In the genomic region with DNA sequence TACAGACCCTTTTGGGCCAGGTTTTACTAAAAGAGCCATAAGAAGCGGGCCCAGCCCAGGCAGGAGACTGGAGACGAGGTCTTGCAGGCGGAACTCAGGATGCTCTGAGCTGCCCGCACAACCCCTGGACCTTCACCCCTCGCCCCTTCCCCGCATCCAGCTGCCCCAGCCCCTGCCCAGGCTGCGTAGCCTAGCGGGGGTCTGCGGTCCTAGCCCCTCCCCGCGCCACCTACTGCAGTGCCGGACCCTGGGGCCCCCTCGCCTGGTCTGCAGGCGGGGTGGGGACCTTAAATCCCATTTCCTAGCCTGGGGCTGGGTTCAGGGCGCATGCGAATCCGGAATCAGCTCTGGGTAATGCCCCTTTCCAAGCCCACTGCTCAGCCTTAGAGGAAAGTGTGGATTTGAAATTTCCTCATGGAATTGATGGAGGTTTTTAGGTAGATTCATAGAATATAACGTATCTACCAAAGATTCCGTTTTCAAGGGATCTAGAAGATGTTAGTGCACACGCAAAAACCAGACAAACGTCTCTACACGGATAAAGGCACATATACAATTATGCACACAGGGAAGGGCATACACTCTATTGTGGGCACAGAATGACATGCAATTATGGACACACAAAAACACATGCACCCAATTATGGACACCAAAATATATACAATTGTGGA, we compare ENCODE assay signal across 11 cellular contexts. TPM values are rescaled to one million over a fixed set of nuclear protein-coding genes. Genes with fewer than 3 reads are reported as not detected.
DNase-seq lines count a peak whose midpoint lies in the region; ATAC-seq, FAIRE-seq and TF ChIP-seq lines count a peak whose summit lies in the region.
"Had no signal": no experiment of that assay in that cellular context is flagged by ENCODE, and none has a peak within 500 bp of the region (broad histone marks: within the 10 kb centered on the region; RNA-seq: fewer than 3 reads in every experiment).

No MANE protein-coding gene starts in this region.

- FAIRE-seq in K562 (lab: Jason Lieb, UNC), result no peak

- CTCF ChIA-PET in K562 (lab: Yijun Ruan, JAX; ENCODE audit: low intra/inter-chr PET ratio), result no interaction called here

- no peaks in the 10 kb centered on the region for H3K79me2 ChIP-seq in K562 (ENCODE audit: control insufficient read depth, insufficient read depth, low read length)

- no peak overlapping the region for H4K91ac ChIP-seq in mesenchymal stem cell (ENCODE audit: low read length)

- peaks cover 42 to 92% of the 10 kb centered on the region in 2 experiments for H3K27me3 ChIP-seq in K562 (ENCODE audit: control insufficient read depth in 2 of 2, insufficient read depth in 2 of 2, low read length in 2 of 2)
- H3K27me3 ChIP-seq in mesenchymal stem cell (ENCODE audit: control insufficient read depth in 1 of 2, insufficient read depth in 1 of 2, low read length in 2 of 2), result peaks cover 0 to 75% of the 10 kb centered on the region in 2 experiments
- H3K27me3 ChIP-seq in tibial artery, result no peaks in the 10 kb centered on the region
- peaks cover 54% of the 10 kb centered on the region for H3K27me3 ChIP-seq in WERI-Rb-1 (ENCODE audit: insufficient read depth, low read depth, severe bottlenecking)

- H3K36me3 ChIP-seq in K562 (ENCODE audit: control insufficient read depth, insufficient read depth, low read length) (no peaks in the 10 kb centered on the region), mesenchymal stem cell (ENCODE audit: control insufficient read depth in 1 of 2, insufficient read depth in 2 of 2, low read depth in 1 of 2, low read length in 2 of 2) (peaks cover 0 to 35% of the 10 kb centered on the region in 2 experiments), tibial artery (no peaks in the 10 kb centered on the region), WERI-Rb-1 (no peaks in the 10 kb centered on the region)

- no peak overlapping the region for H3K23ac ChIP-seq in mesenchymal stem cell (ENCODE audit: low read length in 2 of 2)

- H3K36me3 Mint-ChIP-seq in activated T-cell treated with anti-CD3 and anti-CD28 coated beads, Interleukin-2, amount 50 U/mL, for 4 hours (ENCODE audit: insufficient read depth), result no peaks in the 10 kb centered on the region

- H2BK5ac ChIP-seq in mesenchymal stem cell (ENCODE audit: low read depth, low read length, poor library complexity, severe bottlenecking), result no peak overlapping the region

- peaks cover 0 to 15% of the 10 kb centered on the region in 2 experiments; a peak in 2 of 5 replicates for H3K4me1 ChIP-seq in K562 (replicated peaks in 1 of 2; ENCODE audit: control insufficient read depth in 2 of 2, insufficient read depth in 2 of 2, low read length in 2 of 2)
- H3K4me1 ChIP-seq in mesenchymal stem cell (ENCODE audit: control insufficient read depth, insufficient read depth, low read depth, low read length), result peaks cover 17% of the 10 kb centered on the region
- H3K4me1 ChIP-seq in tibial artery, result peaks cover 10 to 52% (median 44%) of the 10 kb centered on the region in 4 donors

- no peaks in the 10 kb centered on the region for H4K20me1 ChIP-seq in K562 (replicated peaks; ENCODE audit: control insufficient read depth, insufficient read depth, low read length)

- peaks cover 16% of the 10 kb centered on the region for H3K79me1 ChIP-seq in mesenchymal stem cell (replicated peaks; ENCODE audit: low read length, poor library complexity, severe bottlenecking)

- TF ChIP-seq EP300 in K562 (IDR thresholded peaks at IDR 0.05; ENCODE audit: low read length), result no peak

- H2AFZ ChIP-seq in K562 (ENCODE audit: low read depth, low read length) (no peak overlapping the region), mesenchymal stem cell (ENCODE audit: low read depth, low read length) (no peak overlapping the region)

- peak overlapping the region in 1 of 2 experiments; percentile 38 for H2BK12ac ChIP-seq in mesenchymal stem cell (ENCODE audit: low read length in 2 of 2)

- POLR2A ChIA-PET in K562 (lab: Yijun Ruan, JAX), result no interaction called here

- 2% methylated on average over 19 of the region's 22 CpGs for whole genome bisulfite sequencing in K562 (ENCODE audit: insufficient coverage, low coverage, missing lambda C conversion rate)
- 70% methylated on average over 22 of the region's 22 CpGs for WGBS in mesenchymal stem cell

- no peak overlapping the region for H3K18ac ChIP-seq in mesenchymal stem cell (ENCODE audit: low read depth in 1 of 2, low read length in 2 of 2)

- H3K4me2 ChIP-seq in K562 (ENCODE audit: insufficient read depth, low read length) (no peak overlapping the region), mesenchymal stem cell (ENCODE audit: low read length, poor library complexity, severe bottlenecking) (no peak overlapping the region)

- H3K14ac ChIP-seq in mesenchymal stem cell (ENCODE audit: low read length in 2 of 2), result no peak overlapping the region

- H3K27me3 Mint-ChIP-seq in activated T-cell treated with anti-CD3 and anti-CD28 coated beads, Interleukin-2, amount 50 U/mL, for 4 hours (ENCODE audit: low read depth), result peaks cover 92% of the 10 kb centered on the region

- DNase-seq in activated T-cell treated with anti-CD3 and anti-CD28 coated beads, Interleukin-2, amount 50 U/mL, for 1 hour, result peak; percentile 16
- DNase-seq in activated T-cell treated with anti-CD3 and anti-CD28 coated beads, Interleukin-2, amount 50 U/mL, for 4 hours, result no peak
- DNase-seq in K562 (ENCODE audit: extremely low read depth in 1 of 4, low spot score in 3 of 4) (no peak), mesenchymal stem cell (no peak), tibial artery (no peak), NCI-H510A (lab: John Stamatoyannopoulos, UW) (no peak), WERI-Rb-1 (no peak), NK-92 (lab: John Stamatoyannopoulos, UW; ENCODE audit: unreplicated experiment) (no peak)
- DNase-seq: activated CD4-positive, alpha-beta T cell treated with anti-CD3 and anti-CD28 coated beads for 1 hour; activated naive CD8-positive, alpha-beta T cell treated with anti-CD3 and anti-CD28 coated beads for 36 hours; NCI-H187 had no signal

- H3K4ac ChIP-seq in mesenchymal stem cell (ENCODE audit: low read depth in 1 of 2, low read length in 2 of 2), result no peak overlapping the region

- peaks cover 48% of the 10 kb centered on the region for H3K4me1 Mint-ChIP-seq in activated T-cell treated with anti-CD3 and anti-CD28 coated beads, Interleukin-2, amount 50 U/mL, for 4 hours (ENCODE audit: low read depth)

- in situ Hi-C loops in K562 (cut with MboI), result loop anchor here (25.0 kb wide), 3 partner anchors 641 to 1266 kb away; no protein-coding TSS in a partner anchor

- no peak overlapping the region for H3K27ac ChIP-seq in K562 (ENCODE audit: extremely low read depth, low read depth, low read length)
- no peak overlapping the region for H3K27ac ChIP-seq in mesenchymal stem cell (ENCODE audit: low read length, poor library complexity, severe bottlenecking)
- H3K27ac ChIP-seq in tibial artery, result peak overlapping the region; percentile 94 to 95
- no peak overlapping the region for H3K27ac ChIP-seq in WERI-Rb-1

- TF ChIP-seq CTCF in K562 (IDR thresholded peaks at IDR 0.05 in 2 of 3, conservative IDR thresholded peaks at IDR 0.05 in 1 of 3; ENCODE audit: insufficient read depth in 2 of 3, low read depth in 1 of 3, low read length in 3 of 3) (no peak), tibial artery (IDR thresholded peaks at IDR 0.05) (no peak), WERI-Rb-1 (IDR thresholded peaks at IDR 0.05; ENCODE audit: low read depth, low read length) (no peak)

- no peak for ATAC-seq in activated T-cell treated with anti-CD3 and anti-CD28 coated beads, Interleukin-2, amount 50 U/mL, for 4 hours
- ATAC-seq in K562, result no peak

- TF ChIP-seq RAD21 in K562 (CRISPR knock-in tag; conservative IDR thresholded peaks at IDR 0.05 in 1 of 2, IDR thresholded peaks at IDR 0.05 in 1 of 2), result no peak

- no peak overlapping the region for H3K4me3 Mint-ChIP-seq in activated T-cell treated with anti-CD3 and anti-CD28 coated beads, Interleukin-2, amount 50 U/mL, for 4 hours
- H3K4me3 Mint-ChIP-seq: activated naive CD8-positive, alpha-beta T cell treated with anti-CD3 and anti-CD28 coated beads for 36 hours had no signal

- H3K9ac ChIP-seq in K562 (ENCODE audit: insufficient read depth in 1 of 2, low read depth in 2 of 2, low read length in 2 of 2) (no peak overlapping the region), mesenchymal stem cell (ENCODE audit: low read length) (peak overlapping the region; percentile 90)

- no TSS peak for BruUV-seq in K562 (replicated peaks; lab: Mats Ljungman, UMichigan)

- no peak overlapping the region for H2BK15ac ChIP-seq in mesenchymal stem cell (ENCODE audit: low read depth, poor library complexity, severe bottlenecking)

- no peaks in the 10 kb centered on the region for H3K9me3 ChIP-seq in K562 (replicated peaks; ENCODE audit: control insufficient read depth, insufficient read depth, low read depth, low read length)
- no peaks in the 10 kb centered on the region for H3K9me3 ChIP-seq in mesenchymal stem cell (ENCODE audit: control insufficient read depth, low read length)
- H3K9me3 ChIP-seq in tibial artery, result no peaks in the 10 kb centered on the region
- peaks cover 13% of the 10 kb centered on the region for H3K9me3 ChIP-seq in WERI-Rb-1 (ENCODE audit: severe bottlenecking)

- peak overlapping the region; percentile 10 for H4K8ac ChIP-seq in mesenchymal stem cell (ENCODE audit: low read length)

- H3K4me3 ChIP-seq in K562 (no peak overlapping the region), mesenchymal stem cell (ENCODE audit: insufficient read depth in 1 of 2, low read depth in 1 of 2, low read length in 2 of 2) (peak overlapping the region in 1 of 2 experiments; percentile 82), tibial artery (peak overlapping the region; percentile 66 to 78), WERI-Rb-1 (ENCODE audit: low read depth, low read length) (no peak overlapping the region)

- H2BK120ac ChIP-seq in mesenchymal stem cell (ENCODE audit: low read depth, low read length), result no peak overlapping the region

- H3K9me3 Mint-ChIP-seq in activated T-cell treated with anti-CD3 and anti-CD28 coated beads, Interleukin-2, amount 50 U/mL, for 4 hours, result no peaks in the 10 kb centered on the region
- H3K9me3 Mint-ChIP-seq: activated naive CD8-positive, alpha-beta T cell treated with anti-CD3 and anti-CD28 coated beads for 36 hours had no signal

- H2AK5ac ChIP-seq in mesenchymal stem cell (ENCODE audit: low read length, severe bottlenecking), result no peak overlapping the region

- no peaks in the 10 kb centered on the region for H3K9me1 ChIP-seq in K562 (ENCODE audit: control insufficient read depth, insufficient read depth, low read length)

- intact Hi-C loops in K562 (cut with micrococcal nuclease), result no loop called here
- intact Hi-C loops in tibial artery (cut with DNase I; ENCODE audit: low total_unique reads), result no loop called here

- no peak for TF ChIP-seq POLR2A in K562 (conservative IDR thresholded peaks at IDR 0.05)

RNA-seq across cellular contexts. Expression of a gene that starts 0.6 kb away (rescaled TPM):
- not detected for total RNA-seq in activated T-cell treated with anti-CD3 and anti-CD28 coated beads, Interleukin-2, amount 50 U/mL, for 4 hours
- total RNA-seq in K562 (2011; cell fraction: chromatin; rRNA removed; ENCODE audit: low replicate concordance), result 0.35 TPM in 1 of 2 replicates, not detected in the other
- total RNA-seq in K562 (2011; cell fraction: nucleolus; rRNA removed), result 0.17 TPM in 1 of 2 replicates, not detected in the other
- not detected in 2 replicates for total RNA-seq in K562 (2011; cell fraction: nucleoplasm; rRNA removed)
- total RNA-seq in K562 (2014; rRNA removed), result not detected in 2 replicates
- total RNA-seq in K562 (2014; rRNA removed; fragmentation: Illumina TruSeq; extraction: Trizol), result not detected in 2 replicates
- total RNA-seq in K562 (2015; rRNA removed; fragmentation: Illumina TruSeq; extraction: Trizol), result not detected in 2 replicates
- total RNA-seq in K562 (2021), result 0.04 and 0.18 TPM in 2 replicates
- polyA plus RNA-seq in K562 (2011; rRNA removed), result 0.13 TPM in 1 of 2 replicates, not detected in the other
- polyA plus RNA-seq in K562 (2011; cell fraction: cytosol; rRNA removed), result 0.06 TPM in 1 of 2 replicates, not detected in the other
- 0.78 TPM in 1 of 2 replicates, not detected in the other for polyA plus RNA-seq in K562 (2011; cell fraction: nucleus; rRNA removed)
- polyA plus RNA-seq in K562 (2012), result 0.03 TPM in 1 of 2 replicates, not detected in the other
- not detected in 2 replicates for polyA plus RNA-seq in K562 (2014; fragmentation: Illumina TruSeq; extraction: Trizol)
- polyA plus RNA-seq in K562 (2014; fragmentation: Nextera tagmentation; extraction: Ambion mirVana), result not detected
- not detected in 2 replicates for polyA plus RNA-seq in K562 (2014; rRNA removed)
- polyA minus RNA-seq in K562 (2011; rRNA and poly(A)+ RNA removed), result not detected in 2 replicates
- not detected in 2 replicates for polyA minus RNA-seq in K562 (2011; cell fraction: cytosol; rRNA and poly(A)+ RNA removed)
- 0.54 TPM in 1 of 2 replicates, not detected in the other for polyA minus RNA-seq in K562 (2011; cell fraction: nucleus; rRNA and poly(A)+ RNA removed)
- polyA plus RNA-seq in mesenchymal stem cell (2013, experiment 1 of 2), result 0.39 TPM
- 0.51 TPM for polyA plus RNA-seq in mesenchymal stem cell (2013, experiment 2 of 2)
- total RNA-seq: activated naive CD8-positive, alpha-beta T cell treated with anti-CD3 and anti-CD28 coated beads for 36 hours had no signal

RNA-seq across cellular contexts. Expression of a gene that starts 3.5 kb away (rescaled TPM):
- total RNA-seq in activated T-cell treated with anti-CD3 and anti-CD28 coated beads, Interleukin-2, amount 50 U/mL, for 4 hours, result not detected
- total RNA-seq in K562 (2011; cell fraction: chromatin; rRNA removed; ENCODE audit: low replicate concordance), result not detected in 2 replicates
- not detected in 2 replicates for total RNA-seq in K562 (2011; cell fraction: nucleolus; rRNA removed)
- total RNA-seq in K562 (2011; cell fraction: nucleoplasm; rRNA removed), result not detected in 2 replicates
- total RNA-seq in K562 (2014; rRNA removed) (not detected in 2 replicates), K562 (2014; rRNA removed; fragmentation: Illumina TruSeq; extraction: Trizol) (not detected in 2 replicates), K562 (2015; rRNA removed; fragmentation: Illumina TruSeq; extraction: Trizol) (not detected in 2 replicates), K562 (2021) (not detected in 2 replicates)
- polyA plus RNA-seq in K562 (2011; rRNA removed) (not detected in 2 replicates), K562 (2014; fragmentation: Illumina TruSeq; extraction: Trizol) (not detected in 2 replicates), K562 (2014; fragmentation: Nextera tagmentation; extraction: Ambion mirVana) (not detected), K562 (2014; rRNA removed) (not detected in 2 replicates)
- not detected in 2 replicates for polyA plus RNA-seq in K562 (2011; cell fraction: cytosol; rRNA removed)
- not detected in 2 replicates for polyA plus RNA-seq in K562 (2011; cell fraction: nucleus; rRNA removed)
- not detected in 2 replicates for polyA plus RNA-seq in K562 (2012)
- not detected in 2 replicates for polyA minus RNA-seq in K562 (2011; rRNA and poly(A)+ RNA removed)
- not detected in 2 replicates for polyA minus RNA-seq in K562 (2011; cell fraction: cytosol; rRNA and poly(A)+ RNA removed)
- not detected in 2 replicates for polyA minus RNA-seq in K562 (2011; cell fraction: nucleus; rRNA and poly(A)+ RNA removed)
- 3.1 TPM for polyA plus RNA-seq in mesenchymal stem cell (2013, experiment 1 of 2)
- 3.2 TPM for polyA plus RNA-seq in mesenchymal stem cell (2013, experiment 2 of 2)
- total RNA-seq: activated naive CD8-positive, alpha-beta T cell treated with anti-CD3 and anti-CD28 coated beads for 36 hours had no signal

RNA-seq across cellular contexts. Expression of a gene that starts 5.4 kb away (rescaled TPM):
- total RNA-seq in activated T-cell treated with anti-CD3 and anti-CD28 coated beads, Interleukin-2, amount 50 U/mL, for 4 hours, result not detected
- total RNA-seq in K562 (2011; cell fraction: chromatin; rRNA removed; ENCODE audit: low replicate concordance), result not detected in 2 replicates
- total RNA-seq in K562 (2011; cell fraction: nucleolus; rRNA removed), result not detected in 2 replicates
- not detected in 2 replicates for total RNA-seq in K562 (2011; cell fraction: nucleoplasm; rRNA removed)
- not detected in 2 replicates for total RNA-seq in K562 (2014; rRNA removed)
- not detected in 2 replicates for total RNA-seq in K562 (2014; rRNA removed; fragmentation: Illumina TruSeq; extraction: Trizol)
- not detected in 2 replicates for total RNA-seq in K562 (2015; rRNA removed; fragmentation: Illumina TruSeq; extraction: Trizol)
- total RNA-seq in K562 (2021), result not detected in 2 replicates
- not detected in 2 replicates for polyA plus RNA-seq in K562 (2011; rRNA removed)
- polyA plus RNA-seq in K562 (2011; cell fraction: cytosol; rRNA removed), result not detected in 2 replicates
- 0.13 TPM in 1 of 2 replicates, not detected in the other for polyA plus RNA-seq in K562 (2011; cell fraction: nucleus; rRNA removed)
- not detected in 2 replicates for polyA plus RNA-seq in K562 (2012)
- not detected in 2 replicates for polyA plus RNA-seq in K562 (2014; fragmentation: Illumina TruSeq; extraction: Trizol)
- not detected for polyA plus RNA-seq in K562 (2014; fragmentation: Nextera tagmentation; extraction: Ambion mirVana)
- not detected in 2 replicates for polyA plus RNA-seq in K562 (2014; rRNA removed)
- polyA minus RNA-seq in K562 (2011; rRNA and poly(A)+ RNA removed), result not detected in 2 replicates
- polyA minus RNA-seq in K562 (2011; cell fraction: cytosol; rRNA and poly(A)+ RNA removed), result not detected in 2 replicates
- polyA minus RNA-seq in K562 (2011; cell fraction: nucleus; rRNA and poly(A)+ RNA removed), result not detected in 2 replicates
- 0.62 TPM for polyA plus RNA-seq in mesenchymal stem cell (2013, experiment 1 of 2)
- 0.59 TPM for polyA plus RNA-seq in mesenchymal stem cell (2013, experiment 2 of 2)
- total RNA-seq: activated naive CD8-positive, alpha-beta T cell treated with anti-CD3 and anti-CD28 coated beads for 36 hours had no signal

RNA-seq across cellular contexts. Expression of a gene that starts 9.5 kb away (rescaled TPM):
- total RNA-seq in activated T-cell treated with anti-CD3 and anti-CD28 coated beads, Interleukin-2, amount 50 U/mL, for 4 hours, result not detected
- not detected in 2 replicates for total RNA-seq in K562 (2011; cell fraction: chromatin; rRNA removed; ENCODE audit: low replicate concordance)
- not detected in 2 replicates for total RNA-seq in K562 (2011; cell fraction: nucleolus; rRNA removed)
- not detected in 2 replicates for total RNA-seq in K562 (2011; cell fraction: nucleoplasm; rRNA removed)
- total RNA-seq in K562 (2014; rRNA removed) (not detected in 2 replicates), K562 (2014; rRNA removed; fragmentation: Illumina TruSeq; extraction: Trizol) (not detected in 2 replicates), K562 (2015; rRNA removed; fragmentation: Illumina TruSeq; extraction: Trizol) (not detected in 2 replicates), K562 (2021) (not detected in 2 replicates)
- polyA plus RNA-seq in K562 (2011; rRNA removed) (0.13 TPM in 1 of 2 replicates, not detected in the other), K562 (2014; fragmentation: Illumina TruSeq; extraction: Trizol) (not detected in 2 replicates), K562 (2014; fragmentation: Nextera tagmentation; extraction: Ambion mirVana) (not detected), K562 (2014; rRNA removed) (not detected in 2 replicates)
- polyA plus RNA-seq in K562 (2011; cell fraction: cytosol; rRNA removed), result 0.10 TPM in 1 of 2 replicates, not detected in the other
- 0.30 TPM in 1 of 2 replicates, not detected in the other for polyA plus RNA-seq in K562 (2011; cell fraction: nucleus; rRNA removed)
- not detected in 2 replicates for polyA plus RNA-seq in K562 (2012)
- not detected in 2 replicates for polyA minus RNA-seq in K562 (2011; rRNA and poly(A)+ RNA removed)
- polyA minus RNA-seq in K562 (2011; cell fraction: cytosol; rRNA and poly(A)+ RNA removed), result not detected in 2 replicates
- not detected in 2 replicates for polyA minus RNA-seq in K562 (2011; cell fraction: nucleus; rRNA and poly(A)+ RNA removed)
- 2.0 TPM for polyA plus RNA-seq in mesenchymal stem cell (2013, experiment 1 of 2)
- polyA plus RNA-seq in mesenchymal stem cell (2013, experiment 2 of 2), result 2.0 TPM
- total RNA-seq: activated naive CD8-positive, alpha-beta T cell treated with anti-CD3 and anti-CD28 coated beads for 36 hours had no signal

RNA-seq across cellular contexts. Expression of a gene that starts 12.4 kb away (rescaled TPM):
- total RNA-seq in activated T-cell treated with anti-CD3 and anti-CD28 coated beads, Interleukin-2, amount 50 U/mL, for 4 hours, result under 1 TPM in 2 of 3 donors, not detected in 1; 0.28 to 0.76 TPM
- total RNA-seq in K562 (2011; cell fraction: chromatin; rRNA removed; ENCODE audit: low replicate concordance), result not detected in 2 replicates
- not detected in 2 replicates for total RNA-seq in K562 (2011; cell fraction: nucleolus; rRNA removed)
- not detected in 2 replicates for total RNA-seq in K562 (2011; cell fraction: nucleoplasm; rRNA removed)
- total RNA-seq in K562 (2014; rRNA removed) (not detected in 2 replicates), K562 (2014; rRNA removed; fragmentation: Illumina TruSeq; extraction: Trizol) (not detected in 2 replicates), K562 (2015; rRNA removed; fragmentation: Illumina TruSeq; extraction: Trizol) (not detected in 2 replicates), K562 (2021) (not detected in 2 replicates)
- polyA plus RNA-seq in K562 (2011; rRNA removed) (not detected in 2 replicates), K562 (2014; fragmentation: Illumina TruSeq; extraction: Trizol) (not detected in 2 replicates), K562 (2014; fragmentation: Nextera tagmentation; extraction: Ambion mirVana) (not detected), K562 (2014; rRNA removed) (not detected in 2 replicates)
- not detected in 2 replicates for polyA plus RNA-seq in K562 (2011; cell fraction: cytosol; rRNA removed)
- not detected in 2 replicates for polyA plus RNA-seq in K562 (2011; cell fraction: nucleus; rRNA removed)
- polyA plus RNA-seq in K562 (2012), result not detected in 2 replicates
- polyA minus RNA-seq in K562 (2011; rRNA and poly(A)+ RNA removed), result not detected in 2 replicates
- not detected in 2 replicates for polyA minus RNA-seq in K562 (2011; cell fraction: cytosol; rRNA and poly(A)+ RNA removed)
- not detected in 2 replicates for polyA minus RNA-seq in K562 (2011; cell fraction: nucleus; rRNA and poly(A)+ RNA removed)
- 9.8 TPM for polyA plus RNA-seq in mesenchymal stem cell (2013, experiment 1 of 2)
- 9.8 TPM for polyA plus RNA-seq in mesenchymal stem cell (2013, experiment 2 of 2)
- total RNA-seq: activated naive CD8-positive, alpha-beta T cell treated with anti-CD3 and anti-CD28 coated beads for 36 hours had no signal

Comparison
In these comparisons a context has a peak if more than half of its experiments do, and no peak if none do; other contexts are left out.
1. H3K27ac ChIP-seq: peak in tibial artery (2 of 2); none in K562 (single experiment), mesenchymal stem cell (single experiment) and WERI-Rb-1 (single experiment).
2. H3K4me3 ChIP-seq: peak in tibial artery (2 of 2); none in K562 (single experiment) and WERI-Rb-1 (single experiment).